In the genomic region with DNA sequence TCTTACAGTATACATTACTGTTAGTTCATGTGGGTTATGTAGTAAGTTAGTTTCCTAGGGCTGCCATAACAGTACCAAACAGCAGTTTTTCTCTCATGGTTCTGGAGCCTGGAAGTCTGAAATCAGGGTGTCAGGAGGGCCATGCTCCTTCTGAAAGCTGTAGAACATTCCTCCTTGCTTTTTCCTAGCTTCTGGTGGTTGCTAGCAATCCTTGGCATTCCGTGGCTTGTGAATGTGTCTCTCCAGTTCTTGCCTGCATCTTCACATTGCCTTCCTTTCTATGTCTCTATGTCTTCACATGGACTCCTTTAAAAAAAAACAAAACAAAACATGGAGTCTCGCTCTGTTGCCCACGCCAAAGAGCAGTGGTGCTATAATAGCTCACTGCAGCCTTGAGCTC, we compare ENCODE assay signal across 27 cellular contexts.
DNase-seq lines count a peak whose midpoint lies in the region; ATAC-seq and TF ChIP-seq lines count a peak whose summit lies in the region.
"Had no signal": no experiment of that assay in that cellular context is flagged by ENCODE, and none has a peak within 500 bp of the region (broad histone marks: within the 10 kb centered on the region; RNA-seq: fewer than 3 reads in every experiment).

No MANE protein-coding gene starts in this region.

- H2BK15ac ChIP-seq in IMR-90 (ENCODE audit: low read depth, low read length), result no peak overlapping the region

- H3K9me3 ChIP-seq in IMR-90 (ENCODE audit: control insufficient read depth, insufficient read depth, low read length) (no peaks in the 10 kb centered on the region), left lung (no peaks in the 10 kb centered on the region)
- H3K9me3 ChIP-seq: BLaER1 treated with 17β-estradiol and CSF1 and Interleukin-3, amounts not matched to agents 10 nM and 100 nM had no signal

- no peak overlapping the region for H2BK5ac ChIP-seq in IMR-90 (ENCODE audit: low read depth, low read length, poor library complexity, severe bottlenecking)

- H3K27ac Mint-ChIP-seq in glutamatergic neuron (ENCODE audit: unreplicated experiment), result no peak overlapping the region
- H3K27ac Mint-ChIP-seq: CD4-positive, alpha-beta memory T cell; GM23338; IgD-negative memory B cell had no signal

- no peak overlapping the region for H2BK20ac ChIP-seq in IMR-90 (ENCODE audit: low read depth, low read length)

- peaks cover 16% of the 10 kb centered on the region for H3K4me1 Mint-ChIP-seq in glutamatergic neuron (ENCODE audit: low read depth, unreplicated experiment)

- no peak overlapping the region for H4K8ac ChIP-seq in IMR-90 (ENCODE audit: low read depth in 2 of 2, low read length in 2 of 2)

- intact Hi-C loops in IMR-90 (cut with micrococcal nuclease), result no loop called here
- intact Hi-C loops in left lung (cut with DNase I), result no loop called here

- no TSS peak for BruUV-seq in IMR-90 (replicated peaks; lab: Mats Ljungman, UMichigan)

- H3K27me3 ChIP-seq in IMR-90 (ENCODE audit: control insufficient read depth, insufficient read depth, low read length) (no peaks in the 10 kb centered on the region), left lung (no peaks in the 10 kb centered on the region)
- H3K27me3 ChIP-seq: BLaER1 treated with 17β-estradiol and CSF1 and Interleukin-3, amounts not matched to agents 10 nM and 100 nM had no signal

- H2AFZ ChIP-seq in IMR-90 (replicated peaks; ENCODE audit: low read length, poor library complexity), result no peak overlapping the region
- H2AFZ ChIP-seq: GM23338, PC-9 had no signal

- H3K18ac ChIP-seq in IMR-90 (ENCODE audit: low read depth, low read length), result no peak overlapping the region; the same call in 1 of the 2 replicates

- CTCF ChIA-PET in IMR-90 (lab: Yijun Ruan, JAX), result no interaction called here

- no peak for TF ChIP-seq RAD21 in IMR-90 (IDR thresholded peaks at IDR 0.05; ENCODE audit: low read length)

- H3K27me3 Mint-ChIP-seq in glutamatergic neuron (ENCODE audit: unreplicated experiment), result peaks cover 6% of the 10 kb centered on the region
- H3K27me3 Mint-ChIP-seq: CD4-positive, alpha-beta memory T cell; IgD-negative memory B cell had no signal

- no peak overlapping the region for H2AK5ac ChIP-seq in IMR-90 (ENCODE audit: low read depth, low read length)

- H4K20me1 ChIP-seq in IMR-90 (ENCODE audit: insufficient read depth, low read length), result peaks cover 4% of the 10 kb centered on the region; the same call in 1 of the 2 replicates

- H3K9ac ChIP-seq in IMR-90 (ENCODE audit: low read depth, low read length), result no peak overlapping the region
- H3K9ac ChIP-seq: BLaER1 treated with 17β-estradiol and CSF1 and Interleukin-3, amounts not matched to agents 10 nM and 100 nM; KMS-11 had no signal

- H3K4me3 ChIP-seq in IMR-90 (ENCODE audit: insufficient read depth, low read depth, low read length), result no peak overlapping the region
- no peak overlapping the region for H3K4me3 ChIP-seq in left lung
- H3K4me3 ChIP-seq: BLaER1 treated with 17β-estradiol and CSF1 and Interleukin-3, amounts not matched to agents 10 nM and 100 nM; GM23338; PC-9; SK-N-MC had no signal

- H3K36me3 ChIP-seq in IMR-90 (ENCODE audit: control insufficient read depth, insufficient read depth, low read length) (no peaks in the 10 kb centered on the region), left lung (no peaks in the 10 kb centered on the region)

- 0 out of 2 replicates have a peak overlapping the region, but pooled peaks have one; percentile 8 for H3K14ac ChIP-seq in IMR-90 (replicated peaks; ENCODE audit: low read depth, low read length)

- no peak overlapping the region for H3K4me2 ChIP-seq in IMR-90 (ENCODE audit: low read depth, low read length)
- H3K4me2 ChIP-seq: BLaER1 treated with 17β-estradiol and CSF1 and Interleukin-3, amounts not matched to agents 10 nM and 100 nM; GM23338; KMS-11; PC-9 had no signal

- no peak overlapping the region for H3K4ac ChIP-seq in IMR-90 (ENCODE audit: low read depth, low read length)

- no peak overlapping the region for H4K91ac ChIP-seq in IMR-90 (ENCODE audit: insufficient read depth, low read depth, low read length)

- peaks cover 8% of the 10 kb centered on the region; the same call in 1 of the 2 replicates for H3K4me1 ChIP-seq in IMR-90 (ENCODE audit: control insufficient read depth, insufficient read depth, low read length)
- H3K4me1 ChIP-seq in left lung, result no peaks in the 10 kb centered on the region
- H3K4me1 ChIP-seq: BLaER1 treated with 17β-estradiol and CSF1 and Interleukin-3, amounts not matched to agents 10 nM and 100 nM had no signal

- no peak overlapping the region for H3K56ac ChIP-seq in IMR-90 (ENCODE audit: extremely low read depth, insufficient read depth, low read length)

- H2AK9ac ChIP-seq in IMR-90 (replicated peaks; ENCODE audit: low read depth, low read length, poor library complexity), result no peak overlapping the region

- H3K79me1 ChIP-seq in IMR-90 (ENCODE audit: low read depth in 1 of 2, low read length in 2 of 2), result peaks cover 29 to 70% of the 10 kb centered on the region in 2 experiments

- H3K36me3 Mint-ChIP-seq in glutamatergic neuron (ENCODE audit: unreplicated experiment), result no peaks in the 10 kb centered on the region

- in situ Hi-C loops in IMR-90 (cut with MboI; ENCODE audit: low sequenced_read_pairs), result no loop called here

- H4K5ac ChIP-seq in IMR-90 (ENCODE audit: low read depth, low read length), result no peak overlapping the region

- POLR2A ChIA-PET in IMR-90 (lab: Charles Lee; ENCODE audit: unreplicated experiment), result no interaction called here

- H3K9me3 Mint-ChIP-seq in glutamatergic neuron (ENCODE audit: unreplicated experiment), result peaks cover 3% of the 10 kb centered on the region
- H3K9me3 Mint-ChIP-seq: GM23338, H9, IgD-negative memory B cell had no signal

- WGBS in IMR-90 (ENCODE audit: extremely low coverage in 2 of 2, insufficient read length in 1 of 2), 2 experiments, result no CpG with 5 or more reads among the region's 3 CpGs

- H3K4me3 Mint-ChIP-seq in glutamatergic neuron (ENCODE audit: unreplicated experiment), result no peak overlapping the region
- H3K4me3 Mint-ChIP-seq: CD4-positive, alpha-beta memory T cell; GM23338; H9; IgD-negative memory B cell had no signal

- TF ChIP-seq CTCF in IMR-90 (conservative IDR thresholded peaks at IDR 0.05; ENCODE audit: low read depth, low read length) (no peak), left lung (IDR thresholded peaks at IDR 0.05) (no peak), glutamatergic neuron (IDR thresholded peaks at IDR 0.05; ENCODE audit: partially characterized antibody, unreplicated experiment) (no peak)

- peaks cover 18% of the 10 kb centered on the region for H3K9me1 ChIP-seq in IMR-90 (ENCODE audit: insufficient read depth, low read length)

- dilution Hi-C loops in IMR-90 (cut with HindIII; ENCODE audit: low sequenced_read_pairs, unreplicated experiment), result no loop called here

- DNase-seq in EH (ENCODE audit: low read depth) (peak; percentile 74), IMR-90 (no peak), astrocyte of the hippocampus (ENCODE audit: low read depth, low spot score) (peak; percentile 34), renal cortical epithelial cell (ENCODE audit: low read depth) (peak; percentile 9), left lung (no peak), glutamatergic neuron (no peak)
- DNase-seq: AML-193; CD4-positive, alpha-beta memory T cell; COR-L47; GF-D8; H9; NCI-H1092; NCI-H1417 treated with DMSO at 0.1 percent for 48 hours; NCI-H1694 treated with DMSO at 0.1 percent for 48 hours; NCI-H2081; NCI-H2227 treated with DMSO at 0.1 percent for 48 hours; NCI-H526 treated with DMSO at 0.1 percent for 48 hours; PC-9; SHP77 treated with DMSO at 0.1 percent for 48 hours had no signal

- TF ChIP-seq POLR2A in IMR-90 (IDR thresholded peaks at IDR 0.05; ENCODE audit: low read depth, low read length), result no peak

- H3K27ac ChIP-seq in IMR-90 (ENCODE audit: insufficient read depth, low read length) (no peak overlapping the region), left lung (no peak overlapping the region)
- H3K27ac ChIP-seq: BLaER1 treated with 17β-estradiol and CSF1 and Interleukin-3, amounts not matched to agents 10 nM and 100 nM; KMS-11; RWPE1; SK-N-MC had no signal

- H3K23ac ChIP-seq in IMR-90 (ENCODE audit: low read depth, low read length), result no peak overlapping the region

- H2BK120ac ChIP-seq in IMR-90 (ENCODE audit: low read depth, low read length), result no peak overlapping the region

- no peak for ATAC-seq in IMR-90 (ENCODE audit: low read depth)
- no peak for ATAC-seq in left lung
- no peak for ATAC-seq in GM21367 (IDR thresholded peaks at IDR 0.05; ENCODE audit: unreplicated experiment)
- ATAC-seq in HG02938 (IDR thresholded peaks at IDR 0.05; ENCODE audit: unreplicated experiment), result no peak
- ATAC-seq: GM23338 had no signal

TF ChIP-seq in IMR-90, 13 proteins besides CTCF, POLR2A, EP300 and RAD21 (continues in another document):
- TF ChIP-seq FOS (IDR thresholded peaks at IDR 0.05; ENCODE audit: low read depth, low read length) (no peak), CEBPB (IDR thresholded peaks at IDR 0.05; ENCODE audit: low read depth, low read length) (no peak), MXI1 (IDR thresholded peaks at IDR 0.05; ENCODE audit: borderline replicate concordance, low read depth, low read length) (no peak), NFE2L2 (IDR thresholded peaks at IDR 0.05; ENCODE audit: low read depth, low read length) (no peak), CHD1 (IDR thresholded peaks at IDR 0.05; ENCODE audit: low read depth, low read length) (no peak), MAFK (IDR thresholded peaks at IDR 0.05; ENCODE audit: low read depth, low read length) (no peak), RFX5 (IDR thresholded peaks at IDR 0.05; ENCODE audit: low read depth, low read length) (no peak), RCOR1 (IDR thresholded peaks at IDR 0.05; ENCODE audit: insufficient replicate concordance, low read length) (no peak), BHLHE40 (IDR thresholded peaks at IDR 0.05; ENCODE audit: low read depth, low read length) (no peak)
- TF ChIP-seq, protein P1, sequence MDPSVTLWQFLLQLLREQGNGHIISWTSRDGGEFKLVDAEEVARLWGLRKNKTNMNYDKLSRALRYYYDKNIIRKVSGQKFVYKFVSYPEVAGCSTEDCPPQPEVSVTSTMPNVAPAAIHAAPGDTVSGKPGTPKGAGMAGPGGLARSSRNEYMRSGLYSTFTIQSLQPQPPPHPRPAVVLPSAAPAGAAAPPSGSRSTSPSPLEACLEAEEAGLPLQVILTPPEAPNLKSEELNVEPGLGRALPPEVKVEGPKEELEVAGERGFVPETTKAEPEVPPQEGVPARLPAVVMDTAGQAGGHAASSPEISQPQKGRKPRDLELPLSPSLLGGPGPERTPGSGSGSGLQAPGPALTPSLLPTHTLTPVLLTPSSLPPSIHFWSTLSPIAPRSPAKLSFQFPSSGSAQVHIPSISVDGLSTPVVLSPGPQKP (IDR thresholded peaks at IDR 0.05; ENCODE audit: borderline replicate concordance, low read depth, low read length), result no peak
- TF ChIP-seq, protein P2, sequence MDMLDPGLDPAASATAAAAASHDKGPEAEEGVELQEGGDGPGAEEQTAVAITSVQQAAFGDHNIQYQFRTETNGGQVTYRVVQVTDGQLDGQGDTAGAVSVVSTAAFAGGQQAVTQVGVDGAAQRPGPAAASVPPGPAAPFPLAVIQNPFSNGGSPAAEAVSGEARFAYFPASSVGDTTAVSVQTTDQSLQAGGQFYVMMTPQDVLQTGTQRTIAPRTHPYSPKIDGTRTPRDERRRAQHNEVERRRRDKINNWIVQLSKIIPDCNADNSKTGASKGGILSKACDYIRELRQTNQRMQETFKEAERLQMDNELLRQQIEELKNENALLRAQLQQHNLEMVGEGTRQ (IDR thresholded peaks at IDR 0.05; ENCODE audit: low read depth, low read length), result no peak

Comparison
In these comparisons a context has a peak if more than half of its experiments do, and no peak if none do; other contexts are left out.
1. DNase-seq: peak in EH (single experiment), astrocyte of the hippocampus (single experiment) and renal cortical epithelial cell (single experiment); none in IMR-90 (single experiment), left lung (0 of 2) and glutamatergic neuron (single experiment).